ENCODE assay signal across 9 cellular contexts in genomic region chr16:82031116-82032084, GRCh38. TPM values are rescaled to one million over a fixed set of nuclear protein-coding genes. Genes with fewer than 3 reads are reported as not detected.
DNase-seq lines count a peak whose midpoint lies in the region; ATAC-seq, FAIRE-seq and TF ChIP-seq lines count a peak whose summit lies in the region.
"Had no signal": no experiment of that assay in that cellular context is flagged by ENCODE, and none has a peak within 500 bp of the region (broad histone marks: within the 10 kb centered on the region; RNA-seq: fewer than 3 reads in every experiment).

No MANE protein-coding gene starts in this region.

- DNase-seq in D721Med (ENCODE audit: insufficient read length, low spot score) (no peak), HTR-8/SVneo (ENCODE audit: insufficient read length, low spot score) (peak; percentile 61), SK-N-SH (peak; percentile 50), iPS-NIHi7 (ENCODE audit: extremely low spot score) (peak; percentile 75)

- peak overlapping the region; percentile 5; the same call in 1 of the 2 replicates for H3K4me2 ChIP-seq in SK-N-SH

- TF ChIP-seq CTCF in D721Med (IDR thresholded peaks at IDR 0.05; ENCODE audit: insufficient read depth, missing control alignments) (peak; percentile 76), SK-N-SH (IDR thresholded peaks at IDR 0.05) (peak; percentile 69)

- peak overlapping the region in 1 of 2 experiments; percentile 21; a peak in 1 of 4 replicates for H3K4me3 ChIP-seq in SK-N-SH (ENCODE audit: low read depth in 2 of 2, low read length in 1 of 2)

- TF ChIP-seq EP300 in SK-N-SH (IDR thresholded peaks at IDR 0.05; ENCODE audit: borderline replicate concordance in 1 of 2, low read depth in 1 of 2, low read length in 1 of 2) = no peak

- no peaks in the 10 kb centered on the region for H3K36me3 ChIP-seq in SK-N-SH (replicated peaks in 1 of 2; ENCODE audit: control insufficient read depth in 1 of 2, insufficient read depth in 2 of 2, low read length in 1 of 2)

- H3K9ac ChIP-seq in SK-N-SH = no peak overlapping the region

- peak overlapping the region; percentile 54; the same call in 1 of the 2 replicates for H2AFZ ChIP-seq in SK-N-SH (ENCODE audit: low read depth)

- H4K20me1 ChIP-seq in SK-N-SH (ENCODE audit: insufficient read depth) = no peaks in the 10 kb centered on the region

- H3K27me3 ChIP-seq in SK-N-SH (ENCODE audit: insufficient read depth) = no peaks in the 10 kb centered on the region; the same call in 1 of the 2 replicates

- no peak overlapping the region for H3K27ac ChIP-seq in SK-N-SH (ENCODE audit: low read depth in 2 of 2, low read length in 1 of 2)

- no peak for FAIRE-seq in D721Med (lab: Jason Lieb, UNC)
- FAIRE-seq in HTR-8/SVneo (lab: Jason Lieb, UNC) = no peak
- FAIRE-seq: islet of Langerhans had no signal

- WGBS in SK-N-SH (ENCODE audit: low lambda C conversion rate) = 30% methylated on average over 13 of the region's 13 CpGs

- POLR2A ChIA-PET in SK-N-SH (lab: Yijun Ruan, JAX) = no interaction called here

- H3K4me1 ChIP-seq in SK-N-SH (ENCODE audit: control insufficient read depth in 1 of 2, insufficient read depth in 2 of 2, low read depth in 1 of 2, low read length in 1 of 2) = no peaks in the 10 kb centered on the region; a peak in 1 of 4 replicates

- no peaks in the 10 kb centered on the region for H3F3A ChIP-seq in SK-N-SH (replicated peaks; ENCODE audit: insufficient read depth)

- H3K9me2 ChIP-seq in SK-N-SH = no peaks in the 10 kb centered on the region

- ATAC-seq in GM19452 (IDR thresholded peaks at IDR 0.05; ENCODE audit: unreplicated experiment) (no peak), HG02973 (IDR thresholded peaks at IDR 0.05; ENCODE audit: unreplicated experiment) (no peak), GM19467 (IDR thresholded peaks at IDR 0.05; ENCODE audit: unreplicated experiment) (no peak), GM19351 (IDR thresholded peaks at IDR 0.05; ENCODE audit: unreplicated experiment) (no peak)

- no peaks in the 10 kb centered on the region for H3K9me3 ChIP-seq in SK-N-SH

- CTCF ChIA-PET in SK-N-SH (lab: Yijun Ruan, JAX) = interaction anchor here (0.6 to 2.4 kb wide), 5 partner anchors 30 to 606 kb away, joined by 3 to 7 read pairs (median 3); no protein-coding TSS in a partner anchor

- no peaks in the 10 kb centered on the region for H3K79me2 ChIP-seq in SK-N-SH (ENCODE audit: insufficient read depth)

- TF ChIP-seq RAD21 in SK-N-SH (IDR thresholded peaks at IDR 0.05; ENCODE audit: low read length) = peak; percentile 70

TF ChIP-seq in SK-N-SH, 30 proteins besides CTCF, POLR2A, EP300 and RAD21:
- TF ChIP-seq SMC3 (IDR thresholded peaks at IDR 0.05; ENCODE audit: low read depth, low read length) (peak; percentile 57), YY1 (IDR thresholded peaks at IDR 0.05; ENCODE audit: low read depth) (no peak), MAX (IDR thresholded peaks at IDR 0.05; ENCODE audit: low read depth) (no peak)

RNA-seq across cellular contexts. Expression of gene HSD17B2, which starts 3.7 kb away (rescaled TPM):
- polyA plus RNA-seq in SK-N-SH (2012; rRNA removed) = not detected in 2 replicates
- polyA plus RNA-seq in SK-N-SH (2012; cell fraction: cytosol; rRNA removed) = 0.03 and 0.05 TPM in 2 replicates
- 0.04 TPM in 1 of 2 replicates, not detected in the other for polyA plus RNA-seq in SK-N-SH (2012; cell fraction: nucleus; rRNA removed)

RNA-seq across cellular contexts. Expression of gene SDR42E1, which starts 20.1 kb away (rescaled TPM):
- polyA plus RNA-seq in SK-N-SH (2012; rRNA removed) = not detected in 2 replicates
- not detected in 2 replicates for polyA plus RNA-seq in SK-N-SH (2012; cell fraction: cytosol; rRNA removed)
- polyA plus RNA-seq in SK-N-SH (2012; cell fraction: nucleus; rRNA removed) = not detected in 2 replicates
